Comparison of ENCODE assay signal across 8 cellular contexts in the genomic region with DNA sequence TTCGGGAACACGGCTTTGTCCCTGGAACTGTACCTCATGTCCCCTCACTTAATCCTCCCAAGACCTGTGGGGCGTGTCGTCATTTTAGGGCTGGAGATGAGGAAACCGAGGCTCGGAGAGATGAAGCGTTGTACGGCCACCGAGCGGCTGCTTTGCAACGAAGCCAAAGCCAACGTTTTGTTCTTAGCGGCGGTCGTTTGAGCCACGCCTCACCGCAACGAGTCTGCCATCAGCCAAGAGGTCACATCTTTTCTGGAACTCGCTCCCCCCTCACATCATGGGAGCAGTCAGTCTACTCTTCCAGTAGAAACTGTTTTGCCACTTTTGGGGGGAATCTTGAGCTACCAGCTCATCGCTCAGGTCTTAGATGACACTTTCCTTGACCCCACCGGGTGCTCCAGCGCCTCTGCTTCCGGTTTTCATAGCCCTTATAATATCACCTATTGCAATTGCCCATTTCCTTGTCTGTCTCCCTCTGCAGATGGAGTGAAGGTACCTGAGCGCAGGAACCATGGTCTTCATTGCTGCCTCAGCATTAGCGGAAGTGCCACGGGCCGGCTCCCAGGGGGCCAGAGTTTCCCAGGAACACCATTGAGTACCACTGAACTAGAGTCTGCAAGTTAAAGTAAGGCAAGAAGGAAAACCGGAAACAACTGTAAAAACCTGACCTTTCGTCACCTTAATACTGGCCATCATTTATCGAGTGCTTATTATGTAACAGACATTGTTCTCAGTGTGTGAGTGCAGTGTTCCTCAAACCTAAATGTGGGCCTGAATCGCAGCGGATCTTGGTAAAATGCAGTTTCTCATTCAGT. TPM values are rescaled to one million over a fixed set of nuclear protein-coding genes. Genes with fewer than 3 reads are reported as not detected.
DNase-seq lines count a peak whose midpoint lies in the region; ATAC-seq and TF ChIP-seq lines count a peak whose summit lies in the region.

No MANE protein-coding gene starts in this region.

- peak overlapping the region; percentile 80 for H3K4me2 ChIP-seq in osteoblast (ENCODE audit: insufficient read depth, low read length)

- H3K27me3 ChIP-seq in SJCRH30 (no peaks in the 10 kb centered on the region), osteoblast (ENCODE audit: insufficient read depth, low read length) (no peaks in the 10 kb centered on the region)

- H3K4me3 ChIP-seq in SJCRH30: peak overlapping the region; percentile 52; the same call in 1 of the 2 replicates
- H3K4me3 ChIP-seq in osteoblast (ENCODE audit: insufficient read depth, low read length): peak overlapping the region; percentile 72

- in situ Hi-C loops in ACHN (cut with HindIII; ENCODE audit: low pct_ligation_motif_present, low pct_unique_long_range_greater_than_20kb, low sequenced_read_pairs): no loop called here

- no peaks in the 10 kb centered on the region for H3K36me3 ChIP-seq in SJCRH30
- H3K36me3 ChIP-seq in osteoblast (ENCODE audit: insufficient read depth, low read length): no peaks in the 10 kb centered on the region

- no peak for ATAC-seq in HG02885 (IDR thresholded peaks at IDR 0.05; ENCODE audit: poor library complexity, unreplicated experiment)

- TF ChIP-seq POLR2A in erythroblast (IDR thresholded peaks at IDR 0.05; ENCODE audit: low read length): peak; percentile 64

- no peaks in the 10 kb centered on the region for H3K9me3 ChIP-seq in SJCRH30 (replicated peaks)
- H3K9me3 ChIP-seq in osteoblast (ENCODE audit: low read depth, low read length): no peaks in the 10 kb centered on the region

- no peaks in the 10 kb centered on the region for H4K20me1 ChIP-seq in osteoblast (ENCODE audit: insufficient read depth, low read length)

- peak; percentile 31 for DNase-seq in stimulated activated CD4-positive, alpha-beta T cell treated with anti-CD3 and anti-CD28 coated beads, Interleukin-4, amount 100 ng/mL, for 24 hours
- no peak for DNase-seq in stimulated activated CD4-positive, alpha-beta T cell treated with anti-CD3 and anti-CD28 coated beads, Interleukin-4, amount 100 ng/mL, for 4 hours
- DNase-seq in SJCRH30: no peak
- DNase-seq in erythroblast (lab: John Stamatoyannopoulos, UW): peak; percentile 72 to 79
- DNase-seq in osteoblast (ENCODE audit: insufficient read length, low spot score, missing footprints): peak; percentile 69
- DNase-seq in ACHN: no peak
- DNase-seq in NCI-H187 treated with DMSO at 0.1 percent for 48 hours (lab: John Stamatoyannopoulos, UW): no peak

- TF ChIP-seq CTCF in osteoblast (IDR thresholded peaks at IDR 0.05; ENCODE audit: extremely low read depth, low read depth, low read length): no peak

- peaks cover 2% of the 10 kb centered on the region for H3K79me2 ChIP-seq in osteoblast (ENCODE audit: insufficient read depth, low read length)

- H2AFZ ChIP-seq in osteoblast (ENCODE audit: low read length): peak overlapping the region; percentile 71

- no peaks in the 10 kb centered on the region for H3K4me1 ChIP-seq in SJCRH30
- H3K4me1 ChIP-seq in osteoblast (ENCODE audit: insufficient read depth, low read length): peaks cover 40% of the 10 kb centered on the region

- H3K27ac ChIP-seq in SJCRH30 (no peak overlapping the region; the same call in 1 of the 2 replicates), osteoblast (ENCODE audit: low read depth, low read length) (peak overlapping the region; percentile 62)

RNA-seq across cellular contexts. Expression of a gene that starts 19.6 kb away (rescaled TPM):
- 0.24 TPM in 1 of 2 replicates, not detected in the other for total RNA-seq in SJCRH30 (2014; rRNA removed; shearing (Covaris generic))
- 2.9 and 5.8 TPM in 2 replicates for total RNA-seq in osteoblast

Comparison
In these comparisons a context has a peak if more than half of its experiments do, and no peak if none do; other contexts are left out.
1. DNase-seq: peak in stimulated activated CD4-positive, alpha-beta T cell treated with anti-CD3 and anti-CD28 coated beads, Interleukin-4, amount 100 ng/mL, for 24 hours (single experiment), erythroblast (2 of 2) and osteoblast (single experiment); none in stimulated activated CD4-positive, alpha-beta T cell treated with anti-CD3 and anti-CD28 coated beads, Interleukin-4, amount 100 ng/mL, for 4 hours (0 of 2), SJCRH30 (0 of 2), ACHN (single experiment) and NCI-H187 treated with DMSO at 0.1 percent for 48 hours (single experiment).